ENCODE assay signal across 1 cellular context in genomic region chr21:38817371-38818335, GRCh38.
TF ChIP-seq lines count a peak whose summit lies in the region.

No MANE protein-coding gene starts in this region.

TF ChIP-seq in WTC11, 78 proteins besides CTCF, POLR2A, EP300 and RAD21 (continued from another document):
- no peak for TF ChIP-seq ZNF281 (CRISPR knock-in tag; IDR thresholded peaks at IDR 0.05)
